8 cellular contexts compared by ENCODE assay signal in genomic region chr1:92486251-92487077, GRCh38. TPM values are rescaled to one million over a fixed set of nuclear protein-coding genes. Genes with fewer than 3 reads are reported as not detected.
DNase-seq lines count a peak whose midpoint lies in the region; ATAC-seq lines count a peak whose summit lies in the region.

Gene GFI1 (minus strand): TSS chr1:92486925. CDS start chr1:92483487, 3,438 bp downstream.

- DNase-seq in NOMO-1 treated with dmso at 0.1 percent for 144 hours (lab: John Stamatoyannopoulos, UW; ENCODE audit: unreplicated experiment) (peak; percentile 91), left ventricle myocardium superior (peak; percentile 58), NCI-H1694 (lab: John Stamatoyannopoulos, UW) (no peak), NCI-H2107 (lab: John Stamatoyannopoulos, UW) (no peak)
- peak; percentile 67 for DNase-seq in activated T-helper 9 cell treated with anti-CD3 and anti-CD28 coated beads, Interleukin-2, amount 50 U/mL, for 16 hours (ENCODE audit: low read depth)

- peak within 1 kb of the TSS; percentile 37 to 54 (median 48) for H3K4me3 ChIP-seq in skin epidermis

- H3K27ac ChIP-seq in skin epidermis, result peak within 1 kb of the TSS in 12 of 21 experiments; percentile 13 to 78 (median 66)

- ATAC-seq in GM18498 (IDR thresholded peaks at IDR 0.05; ENCODE audit: unreplicated experiment) (peak; percentile 38), HG02610 (IDR thresholded peaks at IDR 0.05; ENCODE audit: unreplicated experiment) (peak; percentile 21), left ventricle myocardium superior (peak; percentile 48)

- intact Hi-C loops in left ventricle myocardium superior (cut with micrococcal nuclease), result no loop called here

RNA-seq across cellular contexts. Expression of gene GFI1, which starts in this region (rescaled TPM):
- total RNA-seq in left ventricle myocardium superior, result 0.30 TPM

Comparison
In these comparisons a context has a peak if more than half of its experiments do, and no peak if none do; other contexts are left out.
1. Peak in DNase-seq and ATAC-seq in left ventricle myocardium superior; RNA of the gene not detected or under 1 TPM.
2. DNase-seq: peak in NOMO-1 treated with dmso at 0.1 percent for 144 hours (single experiment) and activated T-helper 9 cell treated with anti-CD3 and anti-CD28 coated beads, Interleukin-2, amount 50 U/mL, for 16 hours (single experiment); none in NCI-H1694 (single experiment) and NCI-H2107 (single experiment).
3. Peak in every context shown above with its lines, with median percentiles within 50 percentile points of each other: ATAC-seq.